Comparison of ENCODE assay signal across 1 cellular context in the genomic region with DNA sequence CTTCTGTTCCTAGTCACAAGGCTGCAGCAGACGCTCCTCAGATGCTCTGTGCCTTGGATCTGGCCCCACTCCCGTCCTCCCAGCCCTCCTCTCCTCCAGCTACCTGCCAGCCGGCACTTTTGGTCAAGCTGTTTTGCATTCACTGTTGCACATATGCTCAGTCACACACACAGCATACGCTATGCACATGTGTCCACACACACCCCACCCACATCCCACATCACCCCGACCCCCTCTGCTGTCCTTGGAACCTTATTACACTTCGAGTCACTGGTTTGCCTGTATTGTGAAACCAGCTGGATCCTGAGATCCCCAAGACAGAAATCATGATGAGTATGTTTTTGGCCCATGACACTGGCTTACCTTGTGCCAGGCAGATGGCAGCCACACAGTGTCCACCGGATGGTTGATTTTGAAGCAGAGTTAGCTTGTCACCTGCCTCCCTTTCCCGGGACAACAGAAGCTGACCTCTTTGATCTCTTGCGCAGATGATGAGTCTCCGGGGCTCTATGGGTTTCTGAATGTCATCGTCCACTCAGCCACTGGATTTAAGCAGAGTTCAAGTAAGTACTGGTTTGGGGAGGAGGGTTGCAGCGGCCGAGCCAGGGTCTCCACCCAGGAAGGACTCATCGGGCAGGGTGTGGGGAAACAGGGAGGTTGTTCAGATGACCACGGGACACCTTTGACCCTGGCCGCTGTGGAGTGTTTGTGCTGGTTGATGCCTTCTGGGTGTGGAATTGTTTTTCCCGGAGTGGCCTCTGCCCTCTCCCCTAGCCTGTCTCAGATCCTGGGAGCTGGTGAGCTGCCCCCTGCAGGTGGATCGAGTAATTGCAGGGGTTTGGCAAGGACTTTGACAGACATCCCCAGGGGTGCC.
A peak's percentile ranks its signal among the peaks of the same experiment; 100 is the strongest.
TF ChIP-seq lines count a peak whose summit lies in the region.

No MANE protein-coding gene starts in this region.

TF ChIP-seq in K562, 482 proteins besides CTCF, POLR2A, EP300 and RAD21 (continued from another document):
- TF ChIP-seq SP2 (IDR thresholded peaks at IDR 0.05; ENCODE audit: extremely low read depth, low read depth, low read length, poor library complexity, severe bottlenecking) (peak; percentile 26), POLR2AphosphoS2 (IDR thresholded peaks at IDR 0.05; ENCODE audit: low read length) (no peak), MYC (IDR thresholded peaks at IDR 0.05; ENCODE audit: low read depth, low read length) (peak; percentile 64; the same call in 1 of the 2 replicates), MYC (CRISPR knock-in tag; IDR thresholded peaks at IDR 0.05; ENCODE audit: borderline replicate concordance, low read depth) (no peak), NEUROD1 (IDR thresholded peaks at IDR 0.05; ENCODE audit: borderline replicate concordance, low read depth, low read length, partially characterized antibody) (peak; percentile 14), SMC3 (conservative IDR thresholded peaks at IDR 0.05; ENCODE audit: insufficient read depth, low read depth, low read length) (peak; percentile 76), BHLHE40 (IDR thresholded peaks at IDR 0.05; ENCODE audit: low read length) (peak; percentile 54), TBL1XR1 (IDR thresholded peaks at IDR 0.05; ENCODE audit: low read length in 2 of 2) (0 out of 4 replicates have a peak, but pooled peaks of 1 of the 2 experiments have one; percentile 8)
